8 cellular contexts compared by ENCODE assay signal in genomic region chr7:142782922-142783900, GRCh38. TPM values are rescaled to one million over a fixed set of nuclear protein-coding genes. Genes with fewer than 3 reads are reported as not detected.
DNase-seq lines count a peak whose midpoint lies in the region; ATAC-seq and TF ChIP-seq lines count a peak whose summit lies in the region.

No MANE protein-coding gene starts in this region.

- no peaks in the 10 kb centered on the region for H3K36me3 ChIP-seq in right atrium auricular region
- no peaks in the 10 kb centered on the region for H3K36me3 ChIP-seq in psoas muscle (ENCODE audit: insufficient read depth in 1 of 2, low read depth in 1 of 2)

- H3K27me3 ChIP-seq in right atrium auricular region, result no peaks in the 10 kb centered on the region
- H3K27me3 ChIP-seq in psoas muscle (ENCODE audit: insufficient read depth in 3 of 3, low read length in 2 of 3), result no peaks in the 10 kb centered on the region

- intact Hi-C loops in psoas muscle (cut with DNase I), result loop anchor here (1.0 to 10.0 kb wide), 6 partner anchors 70 to 246 kb away; no protein-coding TSS in a partner anchor

- peaks cover 0 to 4% of the 10 kb centered on the region in 2 donors for H3K4me1 ChIP-seq in right atrium auricular region
- no peaks in the 10 kb centered on the region for H3K4me1 ChIP-seq in psoas muscle

- H3K27ac ChIP-seq in right atrium auricular region, result no peak overlapping the region
- no peak overlapping the region for H3K27ac ChIP-seq in psoas muscle

- ATAC-seq in GM18505 (IDR thresholded peaks at IDR 0.05; ENCODE audit: unreplicated experiment) (peak; percentile 91), HG02943 (IDR thresholded peaks at IDR 0.05; ENCODE audit: low read depth, unreplicated experiment) (peak; percentile 91), psoas muscle (peak; percentile 94 to 98 (median 96))

- DNase-seq in A172 (ENCODE audit: low spot score) (peak; percentile 87), NCI-H146 (lab: John Stamatoyannopoulos, UW) (peak; percentile 80), T follicular helper cell (ENCODE audit: low read depth) (peak; percentile 69), amniotic stem cell (lab: John Stamatoyannopoulos, UW) (peak; percentile 91), right atrium auricular region (ENCODE audit: low spot score) (peak; percentile 93), psoas muscle (peak; percentile 82 to 92)

- no peaks in the 10 kb centered on the region for H3K9me3 ChIP-seq in right atrium auricular region
- H3K9me3 ChIP-seq in psoas muscle, result no peaks in the 10 kb centered on the region

- WGBS in psoas muscle, 3 donors, result 6 to 12% (median 9%) methylated on average over 32 of the region's 32 CpGs

- no peak for TF ChIP-seq POLR2A in GM18505 (IDR thresholded peaks at IDR 0.05; ENCODE audit: borderline replicate concordance, extremely low read depth, insufficient read depth, insufficient read length)

- TF ChIP-seq CTCF in right atrium auricular region (IDR thresholded peaks at IDR 0.05), result peak; percentile 84 to 98
- TF ChIP-seq CTCF in psoas muscle (IDR thresholded peaks at IDR 0.05), result peak; percentile 91

- H3K4me3 ChIP-seq in right atrium auricular region (peak overlapping the region; percentile 20 to 40), psoas muscle (peak overlapping the region; percentile 64)

RNA-seq across cellular contexts. Expression of gene PRSS2, which starts 12.4 kb away (rescaled TPM):
- not detected in 2 replicates for total RNA-seq in A172 (2014; rRNA removed; shearing (Covaris generic))
- total RNA-seq in right atrium auricular region (under 1 TPM in 1 of 2 donors, not detected in 1; 0.51 TPM), psoas muscle (1 to 10 TPM in 2 of 4 donors, not detected in 2; 1.7 to 6.2 TPM)
- polyA plus RNA-seq in psoas muscle, result 1 to 10 TPM in 1 of 3 donors, under 1 TPM in 2; 0.04 to 2.8 (median 0.66) TPM

RNA-seq across cellular contexts. Expression of gene PRSS1, which starts 33.9 kb away (rescaled TPM):
- not detected in 2 replicates for total RNA-seq in A172 (2014; rRNA removed; shearing (Covaris generic))
- total RNA-seq in right atrium auricular region, result not detected
- 1 to 10 TPM in 2 of 4 donors, not detected in 2; 1.3 to 8.7 TPM for total RNA-seq in psoas muscle
- 1 to 10 TPM in 2 of 3 donors, not detected in 1; 1.4 to 2.2 TPM for polyA plus RNA-seq in psoas muscle
